ENCODE assay signal across 8 cellular contexts in genomic region chr3:46214751-46215352, GRCh38. TPM values are rescaled to one million over a fixed set of nuclear protein-coding genes. Genes with fewer than 3 reads are reported as not detected.
DNase-seq lines count a peak whose midpoint lies in the region; ATAC-seq and TF ChIP-seq lines count a peak whose summit lies in the region.

No MANE protein-coding gene starts in this region.

- H3K27ac Mint-ChIP-seq in stimulated activated naive B cell treated with anti-CD40 and anti-IgM and Interleukin-4, amounts not matched to agents 10 μg/mL and 1 μg/mL and 100 μg/mL, for 72 hours = no peak overlapping the region

- ATAC-seq in stimulated activated naive B cell treated with anti-CD40 and anti-IgM and Interleukin-4, amounts not matched to agents 10 μg/mL and 1 μg/mL and 100 μg/mL, for 72 hours (replicated peaks) = peak; percentile 57 to 59
- no peak for ATAC-seq in HG03439 (IDR thresholded peaks at IDR 0.05; ENCODE audit: unreplicated experiment)
- ATAC-seq in GM21528 (IDR thresholded peaks at IDR 0.05; ENCODE audit: low FRiP score, unreplicated experiment) = no peak

- intact Hi-C loops in ascending aorta (cut with DNase I) = no loop called here

- peaks cover 0 to 1% of the 10 kb centered on the region in 2 donors for H3K36me3 Mint-ChIP-seq in stimulated activated naive B cell treated with anti-CD40 and anti-IgM and Interleukin-4, amounts not matched to agents 10 μg/mL and 1 μg/mL and 100 μg/mL, for 72 hours

- H3K4me3 Mint-ChIP-seq in stimulated activated naive B cell treated with anti-CD40 and anti-IgM and Interleukin-4, amounts not matched to agents 10 μg/mL and 1 μg/mL and 100 μg/mL, for 72 hours = no peak overlapping the region

- peak; percentile 15 to 21 for DNase-seq in activated CD4-positive, alpha-beta T cell treated with anti-CD3 and anti-CD28 coated beads, Interleukin-2, amount 50 U/mL, for 48 hours
- no peak for DNase-seq in activated CD4-positive, alpha-beta T cell treated with anti-CD3 and anti-CD28 coated beads, Interleukin-2, amount 50 U/mL, for 1 hour
- DNase-seq in NCI-H2029 (lab: John Stamatoyannopoulos, UW) (peak; percentile 88), cardiac fibroblast (ENCODE audit: low read depth in 2 of 2) (no peak), ascending aorta (ENCODE audit: low spot score in 2 of 2) (no peak)
- DNase-seq in stimulated activated naive B cell treated with anti-CD40 and anti-IgM and Interleukin-4, amounts not matched to agents 10 μg/mL and 1 μg/mL and 100 μg/mL, for 72 hours = no peak

- peaks cover 0 to 4% of the 10 kb centered on the region in 2 donors for H3K9me3 Mint-ChIP-seq in stimulated activated naive B cell treated with anti-CD40 and anti-IgM and Interleukin-4, amounts not matched to agents 10 μg/mL and 1 μg/mL and 100 μg/mL, for 72 hours

- H3K9me3 ChIP-seq in ascending aorta = no peaks in the 10 kb centered on the region

- H3K27me3 ChIP-seq in ascending aorta = no peaks in the 10 kb centered on the region

- H3K27ac ChIP-seq in ascending aorta = no peak overlapping the region

- no peaks in the 10 kb centered on the region for H3K4me1 ChIP-seq in ascending aorta

- H3K4me1 Mint-ChIP-seq in stimulated activated naive B cell treated with anti-CD40 and anti-IgM and Interleukin-4, amounts not matched to agents 10 μg/mL and 1 μg/mL and 100 μg/mL, for 72 hours = peaks cover 0 to 3% of the 10 kb centered on the region in 2 donors

- H3K4me3 ChIP-seq in cardiac fibroblast (replicated peaks in 1 of 2; ENCODE audit: low read depth in 2 of 2, low read length in 2 of 2) = no peak overlapping the region
- no peak overlapping the region for H3K4me3 ChIP-seq in ascending aorta

- H3K27me3 Mint-ChIP-seq in stimulated activated naive B cell treated with anti-CD40 and anti-IgM and Interleukin-4, amounts not matched to agents 10 μg/mL and 1 μg/mL and 100 μg/mL, for 72 hours = no peaks in the 10 kb centered on the region

- TF ChIP-seq CTCF in cardiac fibroblast (IDR thresholded peaks at IDR 0.05; ENCODE audit: low read depth, low read length) = peak; percentile 24
- TF ChIP-seq CTCF in ascending aorta (IDR thresholded peaks at IDR 0.05) = peak in 1 of 3 experiments; percentile 7

- H3K36me3 ChIP-seq in ascending aorta = no peaks in the 10 kb centered on the region

RNA-seq across cellular contexts. Expression of gene CCR1, which starts 6.7 kb away (rescaled TPM):
- 10.2 TPM for total RNA-seq in ascending aorta

RNA-seq across cellular contexts. Expression of gene CCR3, which starts 27.4 kb away (rescaled TPM):
- total RNA-seq in ascending aorta = not detected

Comparison
In these comparisons a context has a peak if more than half of its experiments do, and no peak if none do; other contexts are left out.
1. DNase-seq: peak in activated CD4-positive, alpha-beta T cell treated with anti-CD3 and anti-CD28 coated beads, Interleukin-2, amount 50 U/mL, for 48 hours (2 of 2) and NCI-H2029 (single experiment); none in activated CD4-positive, alpha-beta T cell treated with anti-CD3 and anti-CD28 coated beads, Interleukin-2, amount 50 U/mL, for 1 hour (single experiment), cardiac fibroblast (0 of 2), stimulated activated naive B cell treated with anti-CD40 and anti-IgM and Interleukin-4, amounts not matched to agents 10 μg/mL and 1 μg/mL and 100 μg/mL, for 72 hours (single experiment) and ascending aorta (0 of 2).
2. ATAC-seq: peak in stimulated activated naive B cell treated with anti-CD40 and anti-IgM and Interleukin-4, amounts not matched to agents 10 μg/mL and 1 μg/mL and 100 μg/mL, for 72 hours (2 of 2); none in HG03439 (single experiment) and GM21528 (single experiment).